ENCODE assay signal across 15 cellular contexts in the genomic region with DNA sequence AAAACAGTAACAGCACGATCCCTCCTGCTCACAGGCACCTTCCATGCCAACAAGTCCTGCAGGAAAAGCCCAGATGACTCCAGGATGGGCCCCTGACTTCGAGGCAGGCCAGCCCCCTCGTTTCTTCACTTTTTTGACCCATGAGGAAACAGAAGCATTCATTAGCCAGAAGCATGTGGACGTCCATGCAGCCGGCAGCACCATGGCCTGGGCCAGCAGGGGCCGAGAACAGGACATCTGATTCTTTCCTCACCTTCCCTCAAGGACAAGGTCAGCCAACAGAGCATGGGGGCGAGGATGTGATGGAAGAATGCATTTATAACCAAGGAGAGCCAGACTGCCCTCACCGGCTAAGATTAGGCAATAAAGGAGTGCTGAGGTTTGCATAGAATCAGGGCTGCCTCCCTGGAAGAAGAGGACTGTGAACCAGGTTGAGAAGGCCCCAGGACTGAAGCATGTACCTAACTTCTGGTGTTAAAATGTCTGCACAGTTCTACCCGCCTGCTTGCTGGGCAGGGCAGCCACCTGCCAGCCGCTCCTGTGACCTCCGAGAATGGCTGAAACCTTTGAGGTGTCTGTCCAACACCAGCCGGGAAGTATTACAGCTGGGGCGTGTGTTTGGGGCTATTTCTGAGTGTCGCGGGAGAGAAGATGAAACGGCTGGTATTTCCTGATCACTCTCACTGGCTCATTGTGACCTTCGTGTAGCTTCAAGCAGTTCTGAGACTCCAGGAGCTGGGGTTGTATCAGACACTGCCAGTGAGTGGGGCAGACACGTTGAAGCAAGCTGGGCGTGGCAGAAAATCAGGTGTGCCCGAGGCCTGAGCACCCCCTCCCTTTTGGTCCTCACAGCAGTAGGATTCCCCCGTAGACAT.
DNase-seq lines count a peak whose midpoint lies in the region; ATAC-seq lines count a peak whose summit lies in the region.
"Had no signal": no experiment of that assay in that cellular context is flagged by ENCODE, and none has a peak within 500 bp of the region (broad histone marks: within the 10 kb centered on the region; RNA-seq: fewer than 3 reads in every experiment).

No MANE protein-coding gene starts in this region.

- peaks cover 0 to 20% (median 6%) of the 10 kb centered on the region in 4 donors for H3K4me1 Mint-ChIP-seq in CD4-positive, CD25-positive, alpha-beta regulatory T cell

- peaks cover 3% of the 10 kb centered on the region for H3K36me3 Mint-ChIP-seq in CD4-positive, CD25-positive, alpha-beta regulatory T cell
- H3K36me3 Mint-ChIP-seq: stimulated activated effector memory CD8-positive, alpha-beta T cell treated with anti-CD3 and anti-CD28 coated beads, Interleukin-12 subunit alpha, Interleukin-12 subunit beta, amount 100 ng/mL, for 72 hours had no signal

- H3K27me3 Mint-ChIP-seq in CD4-positive, CD25-positive, alpha-beta regulatory T cell: no peaks in the 10 kb centered on the region

- no peak overlapping the region for H3K27ac ChIP-seq in CD4-positive, CD25-positive, alpha-beta regulatory T cell (ENCODE audit: insufficient read depth, low read length, poor library complexity, severe bottlenecking)
- no peak overlapping the region for H3K27ac ChIP-seq in trophoblast cell (ENCODE audit: low read depth, low read length)
- H3K27ac ChIP-seq: C4-2B, VCaP had no signal

- H3K27ac Mint-ChIP-seq in CD4-positive, CD25-positive, alpha-beta regulatory T cell: peak overlapping the region in 2 of 3 donors; percentile 66 to 78
- H3K27ac Mint-ChIP-seq: stimulated activated effector memory CD8-positive, alpha-beta T cell treated with anti-CD3 and anti-CD28 coated beads, Interleukin-12 subunit alpha, Interleukin-12 subunit beta, amount 100 ng/mL, for 72 hours had no signal

- no peak overlapping the region for H2BK120ac ChIP-seq in trophoblast cell (ENCODE audit: insufficient read depth, low read length, poor library complexity)

- no peak overlapping the region for H3K4me3 Mint-ChIP-seq in CD4-positive, CD25-positive, alpha-beta regulatory T cell
- H3K4me3 Mint-ChIP-seq: stimulated activated effector memory CD8-positive, alpha-beta T cell treated with anti-CD3 and anti-CD28 coated beads, Interleukin-12 subunit alpha, Interleukin-12 subunit beta, amount 100 ng/mL, for 72 hours had no signal

- no peaks in the 10 kb centered on the region for H3K79me2 ChIP-seq in trophoblast cell (ENCODE audit: control insufficient read depth, insufficient read depth, low read length, poor library complexity)

- H3K36me3 ChIP-seq in CD4-positive, CD25-positive, alpha-beta regulatory T cell (ENCODE audit: control insufficient read depth, insufficient read depth, low read length): no peaks in the 10 kb centered on the region
- no peaks in the 10 kb centered on the region for H3K36me3 ChIP-seq in trophoblast cell (ENCODE audit: control insufficient read depth in 1 of 2, insufficient read depth in 2 of 2, low read length in 2 of 2)
- H3K36me3 ChIP-seq: HAP-1 had no signal

- no peak overlapping the region for H2BK5ac ChIP-seq in trophoblast cell (ENCODE audit: low read depth, low read length, poor library complexity)

- no peaks in the 10 kb centered on the region for H3K9me3 Mint-ChIP-seq in CD4-positive, CD25-positive, alpha-beta regulatory T cell
- H3K9me3 Mint-ChIP-seq: stimulated activated effector memory CD8-positive, alpha-beta T cell treated with anti-CD3 and anti-CD28 coated beads, Interleukin-12 subunit alpha, Interleukin-12 subunit beta, amount 100 ng/mL, for 72 hours had no signal

- no peak overlapping the region for H3K18ac ChIP-seq in trophoblast cell (ENCODE audit: low read length)

- no peak overlapping the region for H4K8ac ChIP-seq in trophoblast cell (ENCODE audit: low read depth, low read length)

- H3K4ac ChIP-seq in trophoblast cell (ENCODE audit: low read depth, low read length): no peak overlapping the region

- H3K4me1 ChIP-seq in CD4-positive, CD25-positive, alpha-beta regulatory T cell (ENCODE audit: control insufficient read depth, insufficient read depth, low read length, poor library complexity, severe bottlenecking): peaks cover 3% of the 10 kb centered on the region
- no peaks in the 10 kb centered on the region for H3K4me1 ChIP-seq in trophoblast cell (ENCODE audit: control insufficient read depth in 1 of 2, insufficient read depth in 2 of 2, low read length in 2 of 2)
- H3K4me1 ChIP-seq: HAP-1 had no signal

- no CpG with 5 or more reads among the region's 21 CpGs for WGBS in trophoblast cell (ENCODE audit: extremely low coverage, insufficient coverage, insufficient read length)

- intact Hi-C loops in left ventricle myocardium superior (cut with micrococcal nuclease) (no loop called here), posterior vena cava (cut with DNase I) (loop anchor here in 1 of 2 donors (1.0 kb wide), 1 partner anchor 14 kb away; no protein-coding TSS in a partner anchor)

- no peak overlapping the region for H3K4me3 ChIP-seq in CD4-positive, CD25-positive, alpha-beta regulatory T cell (ENCODE audit: low read depth, low read length)
- no peak overlapping the region for H3K4me3 ChIP-seq in trophoblast cell (ENCODE audit: low read depth, low read length)
- H3K4me3 ChIP-seq: HAP-1 had no signal

- H2AK5ac ChIP-seq in trophoblast cell (ENCODE audit: low read length): no peak overlapping the region

- H2BK12ac ChIP-seq in trophoblast cell (ENCODE audit: low read length): no peak overlapping the region

- H4K91ac ChIP-seq in trophoblast cell (ENCODE audit: low read depth, low read length): no peak overlapping the region

- no peak overlapping the region for H2AFZ ChIP-seq in trophoblast cell (ENCODE audit: insufficient read depth, low read length, poor library complexity)

- no peak for DNase-seq in CD4-positive, CD25-positive, alpha-beta regulatory T cell
- DNase-seq in RPMI8226 (peak; percentile 82), left ventricle myocardium superior (peak; percentile 49), posterior vena cava (ENCODE audit: low spot score) (peak; percentile 81), trophoblast cell (no peak), OCI-M2 (lab: John Stamatoyannopoulos, UW; ENCODE audit: unreplicated experiment) (no peak)
- DNase-seq: kidney glomerular epithelial cell; nucleus accumbens; stimulated activated CD4-positive, alpha-beta T cell treated with anti-CD3 and anti-CD28 coated beads, Interleukin-2, amount 100 ng/mL, for 24 hours had no signal

- H3K14ac ChIP-seq in trophoblast cell (ENCODE audit: low read length): no peak overlapping the region

- H3K4me2 ChIP-seq in trophoblast cell (ENCODE audit: low read length): no peak overlapping the region

- no peak overlapping the region for H3K23ac ChIP-seq in trophoblast cell (ENCODE audit: low read length)

- no peak overlapping the region for H3K9ac ChIP-seq in trophoblast cell (ENCODE audit: low read length)

- no peak overlapping the region for H4K12ac ChIP-seq in trophoblast cell (ENCODE audit: low read depth, low read length)

- H3K9me3 ChIP-seq in CD4-positive, CD25-positive, alpha-beta regulatory T cell (ENCODE audit: control insufficient read depth in 2 of 2, low read length in 2 of 2): no peaks in the 10 kb centered on the region
- H3K9me3 ChIP-seq in trophoblast cell (ENCODE audit: insufficient read depth, low read depth, low read length): no peaks in the 10 kb centered on the region
- H3K9me3 ChIP-seq: HAP-1 had no signal

- no peak for ATAC-seq in CD4-positive, CD25-positive, alpha-beta regulatory T cell (ENCODE audit: low read depth in 2 of 2)
- peak; percentile 18 for ATAC-seq in left ventricle myocardium superior
- no peak for ATAC-seq in GM21447 (IDR thresholded peaks at IDR 0.05; ENCODE audit: unreplicated experiment)
- ATAC-seq in GM21619 (IDR thresholded peaks at IDR 0.05; ENCODE audit: unreplicated experiment): no peak

- no peaks in the 10 kb centered on the region for H3K79me1 ChIP-seq in trophoblast cell (ENCODE audit: low read length)

- H3K27me3 ChIP-seq in CD4-positive, CD25-positive, alpha-beta regulatory T cell (ENCODE audit: control insufficient read depth, insufficient read depth, low read length): no peaks in the 10 kb centered on the region
- no peaks in the 10 kb centered on the region for H3K27me3 ChIP-seq in trophoblast cell (ENCODE audit: insufficient read depth, low read length)

Comparison
In these comparisons a context has a peak if more than half of its experiments do, and no peak if none do; other contexts are left out.
1. DNase-seq: peak in RPMI8226 (single experiment), left ventricle myocardium superior (single experiment) and posterior vena cava (single experiment); none in CD4-positive, CD25-positive, alpha-beta regulatory T cell (0 of 3), trophoblast cell (0 of 2) and OCI-M2 (single experiment).